ENCODE assay signal across 8 cellular contexts in the genomic region with DNA sequence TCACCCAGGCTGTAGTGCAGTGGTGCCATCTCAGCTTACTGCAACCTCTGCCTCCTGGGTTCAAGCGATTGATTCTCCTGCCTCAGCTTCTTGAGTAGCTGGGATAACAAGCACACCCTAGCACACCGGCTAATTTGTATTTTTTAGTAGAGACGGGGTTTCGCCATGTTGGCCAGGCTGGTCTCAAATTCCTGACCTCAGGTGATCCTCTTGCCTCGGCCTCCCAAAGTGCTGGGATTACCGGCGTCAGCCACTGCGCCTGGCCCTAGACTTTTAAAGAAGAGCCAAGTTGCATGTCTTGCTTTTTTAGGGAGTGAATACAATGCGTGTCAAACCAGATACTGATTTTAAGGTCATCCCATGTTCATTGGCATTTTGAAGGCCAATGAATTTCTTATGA. TPM values are rescaled to one million over a fixed set of nuclear protein-coding genes. Genes with fewer than 3 reads are reported as not detected.
DNase-seq lines count a peak whose midpoint lies in the region; ATAC-seq and TF ChIP-seq lines count a peak whose summit lies in the region.
"Not testable (repeated sequence)": the region's sequence is repeated elsewhere in the genome, so short reads cannot be mapped to it uniquely, and the experiment has no call there.

No MANE protein-coding gene starts in this region.

- H3K4me2 ChIP-seq in BLaER1, result peak overlapping the region; percentile 97; the same call in 1 of the 2 replicates

- TF ChIP-seq CTCF in VCaP (conservative IDR thresholded peaks at IDR 0.05); endodermal cell (conservative IDR thresholded peaks at IDR 0.05); nephron progenitor cell (IDR thresholded peaks at IDR 0.05): not testable (repeated sequence)

- not testable (repeated sequence) for H3K9me3 Mint-ChIP-seq in activated naive CD8-positive, alpha-beta T cell treated with anti-CD3 and anti-CD28 coated beads, Interleukin-2, amount 50 U/mL, for 24 hours; endodermal cell; nephron progenitor cell; stimulated activated naive CD8-positive, alpha-beta T cell treated with anti-CD3 and anti-CD28 coated beads, Interleukin-15, Interleukin-2, amounts not matched to agents 100 ng/mL and 50 ng/mL, for 24 hours

- not testable (repeated sequence) for H3K9ac ChIP-seq in BLaER1; HUES64 (ENCODE audit: low read depth, low read length); endodermal cell (ENCODE audit: extremely low read depth, low read length, poor library complexity, severe bottlenecking); iPS-18a (ENCODE audit: low read length)

- not testable (repeated sequence) for H3K27ac Mint-ChIP-seq in activated naive CD8-positive, alpha-beta T cell treated with anti-CD3 and anti-CD28 coated beads, Interleukin-2, amount 50 U/mL, for 24 hours; nephron progenitor cell; stimulated activated naive CD8-positive, alpha-beta T cell treated with anti-CD3 and anti-CD28 coated beads, Interleukin-15, Interleukin-2, amounts not matched to agents 100 ng/mL and 50 ng/mL, for 24 hours
- peak overlapping the region; percentile 61 for H3K27ac Mint-ChIP-seq in endodermal cell

- H3K9me3 ChIP-seq in BLaER1; HUES64 (ENCODE audit: insufficient read depth, low read depth, low read length); endodermal cell (ENCODE audit: control insufficient read depth, low read length); iPS-18a (ENCODE audit: control insufficient read depth, low read depth, low read length): not testable (repeated sequence)

- DNase-seq in activated naive CD8-positive, alpha-beta T cell treated with anti-CD3 and anti-CD28 coated beads, Interleukin-2, amount 50 U/mL, for 24 hours; nephron progenitor cell: not testable (repeated sequence)
- DNase-seq in endodermal cell, result peak; percentile 38

- peak overlapping the region; percentile 83 for H3K4me3 Mint-ChIP-seq in activated naive CD8-positive, alpha-beta T cell treated with anti-CD3 and anti-CD28 coated beads, Interleukin-2, amount 50 U/mL, for 24 hours
- H3K4me3 Mint-ChIP-seq in endodermal cell, result peak overlapping the region; percentile 75
- H3K4me3 Mint-ChIP-seq in nephron progenitor cell, result peak overlapping the region; percentile 84
- H3K4me3 Mint-ChIP-seq in stimulated activated naive CD8-positive, alpha-beta T cell treated with anti-CD3 and anti-CD28 coated beads, Interleukin-15, Interleukin-2, amounts not matched to agents 100 ng/mL and 50 ng/mL, for 24 hours, result peak overlapping the region; percentile 76

- H3K36me3 ChIP-seq in BLaER1, result peaks cover 38% of the 10 kb centered on the region
- peaks cover 51% of the 10 kb centered on the region for H3K36me3 ChIP-seq in HUES64 (ENCODE audit: insufficient read depth, low read length)
- H3K36me3 ChIP-seq in endodermal cell (ENCODE audit: control insufficient read depth, insufficient read depth, low read length), result peaks cover 44% of the 10 kb centered on the region
- peaks cover 26% of the 10 kb centered on the region for H3K36me3 ChIP-seq in iPS-18a (ENCODE audit: control insufficient read depth, low read depth, low read length)

- peaks cover 39% of the 10 kb centered on the region for H3K4me1 ChIP-seq in BLaER1
- peaks cover 24% of the 10 kb centered on the region for H3K4me1 ChIP-seq in HUES64 (ENCODE audit: insufficient read depth, low read length)
- H3K4me1 ChIP-seq in endodermal cell (ENCODE audit: control insufficient read depth, insufficient read depth, low read length), result not testable (repeated sequence)
- H3K4me1 ChIP-seq in iPS-18a (ENCODE audit: control insufficient read depth, low read depth, low read length), result peaks cover 18% of the 10 kb centered on the region

- not testable (repeated sequence) for H3K27ac ChIP-seq in BLaER1; HUES64 (ENCODE audit: low read depth, low read length); endodermal cell (ENCODE audit: low read depth, low read length); iPS-18a (ENCODE audit: low read length)
- peak overlapping the region; percentile 95 for H3K27ac ChIP-seq in VCaP

- not testable (repeated sequence) for ATAC-seq in activated naive CD8-positive, alpha-beta T cell treated with anti-CD3 and anti-CD28 coated beads, Interleukin-2, amount 50 U/mL, for 24 hours

- not testable (repeated sequence) for H3K27me3 Mint-ChIP-seq in activated naive CD8-positive, alpha-beta T cell treated with anti-CD3 and anti-CD28 coated beads, Interleukin-2, amount 50 U/mL, for 24 hours; endodermal cell (ENCODE audit: insufficient read depth); nephron progenitor cell (ENCODE audit: low read depth, poor library complexity); stimulated activated naive CD8-positive, alpha-beta T cell treated with anti-CD3 and anti-CD28 coated beads, Interleukin-15, Interleukin-2, amounts not matched to agents 100 ng/mL and 50 ng/mL, for 24 hours

- WGBS in HUES64, result 90% methylated on average over 9 of the region's 9 CpGs
- 91 to 92% methylated on average over 8 to 9 of the region's 9 CpGs for WGBS in endodermal cell (ENCODE audit: insufficient coverage in 1 of 2, insufficient read length in 1 of 2), 2 experiments

- peaks cover 27% of the 10 kb centered on the region for H3K36me3 Mint-ChIP-seq in activated naive CD8-positive, alpha-beta T cell treated with anti-CD3 and anti-CD28 coated beads, Interleukin-2, amount 50 U/mL, for 24 hours (ENCODE audit: low read depth)
- H3K36me3 Mint-ChIP-seq in endodermal cell (ENCODE audit: low read depth) (peaks cover 36% of the 10 kb centered on the region), nephron progenitor cell (ENCODE audit: low read depth) (peaks cover 25% of the 10 kb centered on the region)
- peaks cover 21% of the 10 kb centered on the region for H3K36me3 Mint-ChIP-seq in stimulated activated naive CD8-positive, alpha-beta T cell treated with anti-CD3 and anti-CD28 coated beads, Interleukin-15, Interleukin-2, amounts not matched to agents 100 ng/mL and 50 ng/mL, for 24 hours (ENCODE audit: low read depth)

- not testable (repeated sequence) for H3K4me3 ChIP-seq in BLaER1
- H3K4me3 ChIP-seq in HUES64 (ENCODE audit: low read length) (peak overlapping the region; percentile 70), endodermal cell (ENCODE audit: low read length) (peak overlapping the region; percentile 89), iPS-18a (ENCODE audit: low read length) (peak overlapping the region; percentile 68)

- H4K20me1 ChIP-seq in BLaER1, result peaks cover 56% of the 10 kb centered on the region

- peaks cover 20% of the 10 kb centered on the region for H3K27me3 ChIP-seq in BLaER1
- H3K27me3 ChIP-seq in HUES64 (ENCODE audit: insufficient read depth, low read length); endodermal cell (ENCODE audit: control insufficient read depth, insufficient read depth, low read length, poor library complexity, severe bottlenecking); iPS-18a (ENCODE audit: control insufficient read depth, insufficient read depth, low read length): not testable (repeated sequence)

- peaks cover 24% of the 10 kb centered on the region for H3K4me1 Mint-ChIP-seq in activated naive CD8-positive, alpha-beta T cell treated with anti-CD3 and anti-CD28 coated beads, Interleukin-2, amount 50 U/mL, for 24 hours
- H3K4me1 Mint-ChIP-seq in endodermal cell (peaks cover 16% of the 10 kb centered on the region), nephron progenitor cell (peaks cover 49% of the 10 kb centered on the region)
- H3K4me1 Mint-ChIP-seq in stimulated activated naive CD8-positive, alpha-beta T cell treated with anti-CD3 and anti-CD28 coated beads, Interleukin-15, Interleukin-2, amounts not matched to agents 100 ng/mL and 50 ng/mL, for 24 hours (ENCODE audit: low read depth), result peaks cover 17% of the 10 kb centered on the region

RNA-seq across cellular contexts. Expression of gene MLLT10, which starts 1.9 kb away (rescaled TPM):
- polyA plus RNA-seq in HUES64 (2013, experiment 1 of 2), result 33.7 TPM
- 38.4 TPM for polyA plus RNA-seq in HUES64 (2013, experiment 2 of 2)
- total RNA-seq in endodermal cell, result 10 to 100 TPM; 55.8 to 62.9 TPM
- polyA plus RNA-seq in endodermal cell (2013, experiment 1 of 2), result 48.0 TPM
- 47.7 TPM for polyA plus RNA-seq in endodermal cell (2013, experiment 2 of 2)

RNA-seq across cellular contexts. Expression of gene SKIDA1, which starts 10.5 kb away (rescaled TPM):
- polyA plus RNA-seq in HUES64 (2013, experiment 1 of 2), result 7.8 TPM
- polyA plus RNA-seq in HUES64 (2013, experiment 2 of 2), result 13.9 TPM
- 10 to 100 TPM in 1 of 2 donors, 1 to 10 TPM in 1; 6.4 to 12.0 TPM for total RNA-seq in endodermal cell
- 33.0 TPM for polyA plus RNA-seq in endodermal cell (2013, experiment 1 of 2)
- 33.2 TPM for polyA plus RNA-seq in endodermal cell (2013, experiment 2 of 2)
